In the genomic region with DNA sequence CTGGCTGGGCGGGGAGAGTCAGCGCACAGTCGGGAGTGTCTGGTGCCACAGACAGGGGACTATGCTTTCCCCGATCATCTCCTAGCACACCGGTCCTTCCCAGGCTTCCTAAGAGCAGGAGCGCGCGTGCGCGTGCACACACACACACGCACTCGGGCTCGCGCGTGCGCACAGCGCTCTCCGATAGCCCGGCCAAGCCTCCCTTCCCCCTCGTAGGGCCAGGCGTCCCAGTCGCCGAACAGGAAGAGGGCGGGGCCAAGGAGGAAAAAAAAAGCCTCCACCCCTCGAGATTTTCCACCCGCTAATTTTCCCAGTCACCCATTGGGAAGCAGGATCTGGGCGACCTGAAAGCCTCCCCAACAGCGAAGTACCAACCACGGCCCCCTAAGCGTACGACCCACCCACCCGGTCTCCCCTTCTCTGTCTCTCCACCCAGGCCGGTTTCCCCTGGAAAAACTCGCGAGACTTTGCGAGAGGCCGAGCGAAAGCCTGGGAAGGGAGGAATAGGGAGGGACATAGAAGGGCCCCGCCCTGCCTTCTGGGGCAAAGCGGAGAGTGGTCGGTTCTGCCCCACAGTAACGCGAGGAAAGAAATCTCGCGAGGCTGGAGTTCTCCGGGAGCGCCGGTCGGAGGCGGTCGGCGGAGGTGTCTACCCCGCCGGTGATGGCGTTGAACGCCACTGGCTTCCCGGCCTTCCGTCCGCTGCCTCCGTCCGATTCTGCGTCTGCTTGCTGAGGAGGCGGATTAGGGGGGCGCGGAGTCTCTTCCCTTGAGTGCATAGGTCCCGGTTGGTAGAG, we compare ENCODE assay signal across 8 cellular contexts. TPM values are rescaled to one million over a fixed set of nuclear protein-coding genes. Genes with fewer than 3 reads are reported as not detected.
DNase-seq lines count a peak whose midpoint lies in the region; ATAC-seq and TF ChIP-seq lines count a peak whose summit lies in the region.

TSS of gene FGFR1OP2 (plus strand) at position 608 of the 797 bp plus-strand sequence. CDS start 15,689 bp downstream, outside the sequence.
TSS of gene INTS13 (minus strand) at position 119 of the 797 bp plus-strand sequence. CDS start 1,178 bp downstream, outside the sequence.

- H2AFZ ChIP-seq in IMR-90 (replicated peaks; ENCODE audit: low read length, poor library complexity) = peak within 1 kb of the TSS; percentile 99

- TF ChIP-seq RAD21 in IMR-90 (IDR thresholded peaks at IDR 0.05; ENCODE audit: low read length) = no peak

- H3K4ac ChIP-seq in IMR-90 (ENCODE audit: low read depth, low read length) = peak within 1 kb of the TSS; percentile 99

- peak within 1 kb of the TSS; percentile 99 for H3K23ac ChIP-seq in IMR-90 (ENCODE audit: low read depth, low read length)

- ATAC-seq in GM21528 (IDR thresholded peaks at IDR 0.05; ENCODE audit: low FRiP score, unreplicated experiment) (peak; percentile 88), IMR-90 (ENCODE audit: low read depth) (peak; percentile 95)

- BruUV-seq in IMR-90 (replicated peaks; lab: Mats Ljungman, UMichigan) = TSS peak; percentile 19

- H3K56ac ChIP-seq in IMR-90 (ENCODE audit: extremely low read depth, insufficient read depth, low read length) = peak within 1 kb of the TSS; percentile 99

- H3K4me1 ChIP-seq in IMR-90 (ENCODE audit: control insufficient read depth, insufficient read depth, low read length) (peaks cover 2% of the 10 kb centered on the region), mononuclear cell (ENCODE audit: insufficient read depth, low read length) (peaks cover 46% of the 10 kb centered on the region)

- peak within 1 kb of the TSS; percentile 91; the same call in 1 of the 3 replicates for H2BK15ac ChIP-seq in IMR-90 (ENCODE audit: low read depth, low read length)

- H2BK20ac ChIP-seq in IMR-90 (ENCODE audit: low read depth, low read length) = peak within 1 kb of the TSS; percentile 86; the same call in 1 of the 2 replicates

- H3K18ac ChIP-seq in IMR-90 (ENCODE audit: low read depth, low read length) = peak within 1 kb of the TSS; percentile 87

- peak within 1 kb of the TSS; percentile 89 for H3K4me3 ChIP-seq in IMR-90 (ENCODE audit: insufficient read depth, low read depth, low read length)
- H3K4me3 ChIP-seq in mononuclear cell (ENCODE audit: low read length) = peak within 1 kb of the TSS; percentile 98

- H3K9me3 ChIP-seq in IMR-90 (ENCODE audit: control insufficient read depth, insufficient read depth, low read length) (no peaks in the 10 kb centered on the region), mononuclear cell (ENCODE audit: low read depth, low read length) (no peaks in the 10 kb centered on the region)

- peak; percentile 97 for TF ChIP-seq POLR2A in IMR-90 (IDR thresholded peaks at IDR 0.05; ENCODE audit: low read depth, low read length)

- H2AK9ac ChIP-seq in IMR-90 (replicated peaks; ENCODE audit: low read depth, low read length, poor library complexity) = peak within 1 kb of the TSS; percentile 95

- no peaks in the 10 kb centered on the region for H3K27me3 ChIP-seq in IMR-90 (ENCODE audit: control insufficient read depth, insufficient read depth, low read length)
- H3K27me3 ChIP-seq in mononuclear cell (ENCODE audit: insufficient read depth, low read length) = no peaks in the 10 kb centered on the region

- H4K91ac ChIP-seq in IMR-90 (ENCODE audit: insufficient read depth, low read depth, low read length) = peak within 1 kb of the TSS; percentile 99

- peaks cover 20% of the 10 kb centered on the region; the same call in 1 of the 2 replicates for H4K20me1 ChIP-seq in IMR-90 (ENCODE audit: insufficient read depth, low read length)

- peak within 1 kb of the TSS; percentile 96 for H2BK120ac ChIP-seq in IMR-90 (ENCODE audit: low read depth, low read length)

- intact Hi-C loops in IMR-90 (cut with micrococcal nuclease) = loop anchor here (5.0 kb wide), 1 partner anchor 74 kb away; the partner anchor contains the start of gene TM7SF3

- H2AK5ac ChIP-seq in IMR-90 (ENCODE audit: low read depth, low read length) = peak within 1 kb of the TSS; percentile 65

- H4K5ac ChIP-seq in IMR-90 (ENCODE audit: low read depth, low read length) = peak within 1 kb of the TSS; percentile 80

- DNase-seq in DMS 273 (lab: John Stamatoyannopoulos, UW; ENCODE audit: unreplicated experiment) (peak; percentile 99), IMR-90 (peak; percentile 99), OCI-M1 (lab: John Stamatoyannopoulos, UW) (peak; percentile 99), activated T-cell treated with anti-CD3 and anti-CD28 coated beads for 24 hours (ENCODE audit: low read depth) (peak; percentile 98), epidermal melanocyte (ENCODE audit: insufficient read length, low spot score) (peak; percentile 88)
- peak; percentile 88 to 92 for DNase-seq in stimulated activated CD8-positive, alpha-beta memory T cell treated with anti-CD3 and anti-CD28 coated beads, Interleukin-4, amount 100 ng/mL, for 1 hour (ENCODE audit: low read depth in 2 of 2, low spot score in 1 of 2)

- POLR2A ChIA-PET in IMR-90 (lab: Charles Lee; ENCODE audit: unreplicated experiment) = no interaction called here

- no peak for TF ChIP-seq CTCF in IMR-90 (conservative IDR thresholded peaks at IDR 0.05; ENCODE audit: low read depth, low read length)

- dilution Hi-C loops in IMR-90 (cut with HindIII; ENCODE audit: low sequenced_read_pairs, unreplicated experiment) = no loop called here

- no peaks in the 10 kb centered on the region for H3K36me3 ChIP-seq in IMR-90 (ENCODE audit: control insufficient read depth, insufficient read depth, low read length)

- in situ Hi-C loops in IMR-90 (cut with MboI; ENCODE audit: low sequenced_read_pairs) = no loop called here

- H3K79me1 ChIP-seq in IMR-90 (ENCODE audit: low read depth in 1 of 2, low read length in 2 of 2) = peaks cover 7 to 47% of the 10 kb centered on the region in 2 experiments

- CTCF ChIA-PET in IMR-90 (lab: Yijun Ruan, JAX) = no interaction called here

- peak within 1 kb of the TSS; percentile 100 for H3K14ac ChIP-seq in IMR-90 (replicated peaks; ENCODE audit: low read depth, low read length)

- peak within 1 kb of the TSS; percentile 99 for H3K4me2 ChIP-seq in IMR-90 (ENCODE audit: low read depth, low read length)

- WGBS in IMR-90 (ENCODE audit: extremely low coverage in 2 of 2, insufficient read length in 1 of 2), 2 experiments = 1% methylated on average over 18 of the region's 66 CpGs; no CpG with 5 or more reads in 1 of the 2 experiments

- no peaks in the 10 kb centered on the region; the same call in 1 of the 2 replicates for H3K9me1 ChIP-seq in IMR-90 (ENCODE audit: insufficient read depth, low read length)

- peak within 1 kb of the TSS; percentile 92 for H3K27ac ChIP-seq in IMR-90 (ENCODE audit: insufficient read depth, low read length)

- H2BK5ac ChIP-seq in IMR-90 (ENCODE audit: low read depth, low read length, poor library complexity, severe bottlenecking) = peak within 1 kb of the TSS; percentile 89

- peak within 1 kb of the TSS; percentile 64 to 99 for H4K8ac ChIP-seq in IMR-90 (ENCODE audit: low read depth in 2 of 2, low read length in 2 of 2)

- peak within 1 kb of the TSS; percentile 92 for H3K9ac ChIP-seq in IMR-90 (ENCODE audit: low read depth, low read length)

TF ChIP-seq in IMR-90, 13 proteins besides CTCF, POLR2A, EP300 and RAD21:
- TF ChIP-seq NFE2L2 (IDR thresholded peaks at IDR 0.05; ENCODE audit: low read depth, low read length) = no peak
- no peak for TF ChIP-seq SMC3 (IDR thresholded peaks at IDR 0.05; ENCODE audit: low read depth, low read length)
- peak; percentile 55; the same call in 1 of the 2 replicates for TF ChIP-seq MAZ (IDR thresholded peaks at IDR 0.05; ENCODE audit: borderline replicate concordance, low read depth, low read length)
- TF ChIP-seq ELK1 (IDR thresholded peaks at IDR 0.05; ENCODE audit: borderline replicate concordance, low read depth, low read length) = no peak
- peak; percentile 71; the same call in 1 of the 2 replicates for TF ChIP-seq MXI1 (IDR thresholded peaks at IDR 0.05; ENCODE audit: borderline replicate concordance, low read depth, low read length)
- TF ChIP-seq FOS (IDR thresholded peaks at IDR 0.05; ENCODE audit: low read depth, low read length) = no peak
- TF ChIP-seq BHLHE40 (IDR thresholded peaks at IDR 0.05; ENCODE audit: low read depth, low read length) = peak; percentile 28; the same call in 1 of the 2 replicates

RNA-seq across cellular contexts. Expression of gene FGFR1OP2, which starts in this region (rescaled TPM):
- 31.0 and 56.4 TPM in 2 replicates for total RNA-seq in IMR-90 (2012; rRNA removed)
- polyA plus RNA-seq in IMR-90 (2012; rRNA removed) = 21.3 and 26.7 TPM in 2 replicates
- polyA plus RNA-seq in IMR-90 (2012; cell fraction: cytosol; rRNA removed) = 13.6 and 16.9 TPM in 2 replicates
- 7.6 and 21.6 TPM in 2 replicates for polyA plus RNA-seq in IMR-90 (2012; cell fraction: nucleus; rRNA removed; ENCODE audit: low replicate concordance)
- 83.7 TPM for total RNA-seq in mononuclear cell

RNA-seq across cellular contexts. Expression of gene INTS13, which starts in this region (rescaled TPM):
- total RNA-seq in IMR-90 (2012; rRNA removed) = 31.9 and 46.9 TPM in 2 replicates
- 9.2 and 9.9 TPM in 2 replicates for polyA plus RNA-seq in IMR-90 (2012; rRNA removed)
- 1.4 and 3.5 TPM in 2 replicates for polyA plus RNA-seq in IMR-90 (2012; cell fraction: cytosol; rRNA removed)
- polyA plus RNA-seq in IMR-90 (2012; cell fraction: nucleus; rRNA removed; ENCODE audit: low replicate concordance) = 1.7 and 7.8 TPM in 2 replicates
- 12.8 TPM for total RNA-seq in mononuclear cell

Comparison
In these comparisons a context has a peak if more than half of its experiments do, and no peak if none do; other contexts are left out.
1. Peak in every context shown above with its lines: DNase-seq, ATAC-seq, H3K4me3 ChIP-seq and H3K27ac ChIP-seq.